16 cellular contexts compared by ENCODE assay signal in genomic region chr2:65016789-65017188, GRCh38. TPM values are rescaled to one million over a fixed set of nuclear protein-coding genes. Genes with fewer than 3 reads are reported as not detected.
DNase-seq lines count a peak whose midpoint lies in the region; ATAC-seq, FAIRE-seq and TF ChIP-seq lines count a peak whose summit lies in the region.
"Had no signal": no experiment of that assay in that cellular context is flagged by ENCODE, and none has a peak within 500 bp of the region (broad histone marks: within the 10 kb centered on the region; RNA-seq: fewer than 3 reads in every experiment).

No MANE protein-coding gene starts in this region.

- intact Hi-C loops in GM12878 (cut with micrococcal nuclease; ENCODE audit: unreplicated experiment): no loop called here

- no peak for DNase-seq in stimulated activated naive CD8-positive, alpha-beta T cell treated with anti-CD3 and anti-CD28 coated beads, Interleukin-15, amount 100 ng/mL, for 72 hours
- DNase-seq in GM12878 (ENCODE audit: low read depth, low spot score) (no peak), hepatocyte (ENCODE audit: low spot score) (no peak), HFFc6 (no peak), LoVo (ENCODE audit: low spot score) (no peak)
- DNase-seq: activated naive CD4-positive, alpha-beta T cell treated with anti-CD3 and anti-CD28 coated beads for 36 hours; NCI-H748 treated with DMSO at 0.1 percent for 48 hours; SW 1271; tibial artery had no signal

- RAD21 ChIA-PET in GM12878 (lab: Charles Lee; ENCODE audit: unreplicated experiment): interaction anchor here (1.0 to 2.3 kb wide), 7 partner anchors 9 to 99 kb away, joined by 3 to 14 read pairs (median 4); no protein-coding TSS in a partner anchor

- H3K4me3 ChIP-seq in GM12878: no peak overlapping the region
- no peak overlapping the region for H3K4me3 ChIP-seq in hepatocyte
- H3K4me3 ChIP-seq: tibial artery had no signal

- no peak for FAIRE-seq in GM12878 (lab: Jason Lieb, UNC)
- FAIRE-seq: bronchial epithelial cell, H54, RCC 7860 had no signal

- CTCF ChIA-PET in GM12878 (lab: Yijun Ruan, JAX): interaction anchor here (0.9 to 3.4 kb wide), 9 partner anchors 11 to 100 kb away, joined by 3 to 24 read pairs (median 7); no protein-coding TSS in a partner anchor

- H3K36me3 ChIP-seq in GM12878 (ENCODE audit: control insufficient read depth in 2 of 2, insufficient read depth in 2 of 2, low read length in 1 of 2): peaks cover 29 to 46% of the 10 kb centered on the region in 2 experiments
- no peaks in the 10 kb centered on the region for H3K36me3 ChIP-seq in hepatocyte (replicated peaks; ENCODE audit: insufficient read depth, low read depth)

- 0 out of 4 replicates have a peak, but pooled peaks of 1 of the 2 experiments have one; percentile 14 for TF ChIP-seq EP300 in GM12878 (IDR thresholded peaks at IDR 0.05; ENCODE audit: borderline replicate concordance in 1 of 2, control insufficient read depth in 1 of 2, low read depth in 2 of 2, low read length in 2 of 2)

- H3K4me1 Mint-ChIP-seq in stimulated activated naive CD8-positive, alpha-beta T cell treated with anti-CD3 and anti-CD28 coated beads, Interleukin-15, Interleukin-2, amounts not matched to agents 100 ng/mL and 50 ng/mL, for 24 hours (ENCODE audit: low read depth): peaks cover 9% of the 10 kb centered on the region
- no peaks in the 10 kb centered on the region for H3K4me1 Mint-ChIP-seq in stimulated activated naive CD8-positive, alpha-beta T cell treated with anti-CD3 and anti-CD28 coated beads, Interleukin-15, amount 100 ng/mL, for 72 hours
- H3K4me1 Mint-ChIP-seq in HFFc6 (ENCODE audit: low read depth): no peaks in the 10 kb centered on the region

- H2AFZ ChIP-seq in GM12878 (ENCODE audit: control insufficient read depth, low read depth, low read length) (no peak overlapping the region), hepatocyte (no peak overlapping the region)

- no peaks in the 10 kb centered on the region for H3K27me3 Mint-ChIP-seq in stimulated activated naive CD8-positive, alpha-beta T cell treated with anti-CD3 and anti-CD28 coated beads, Interleukin-15, Interleukin-2, amounts not matched to agents 100 ng/mL and 50 ng/mL, for 24 hours
- H3K27me3 Mint-ChIP-seq in stimulated activated naive CD8-positive, alpha-beta T cell treated with anti-CD3 and anti-CD28 coated beads, Interleukin-15, amount 100 ng/mL, for 72 hours: no peaks in the 10 kb centered on the region
- H3K27me3 Mint-ChIP-seq in HFFc6 (ENCODE audit: insufficient read depth): no peaks in the 10 kb centered on the region

- H3K9ac ChIP-seq in GM12878 (ENCODE audit: control insufficient read depth, insufficient read depth, low read length): no peak overlapping the region

- H3K4me1 ChIP-seq in GM12878 (ENCODE audit: control insufficient read depth, insufficient read depth, low read length): peaks cover 24% of the 10 kb centered on the region
- H3K4me1 ChIP-seq in hepatocyte (ENCODE audit: insufficient read depth): no peaks in the 10 kb centered on the region
- H3K4me1 ChIP-seq: tibial artery had no signal

- SMC1A ChIA-PET in GM12878 (lab: Charles Lee; ENCODE audit: uncharacterized antibody, unreplicated experiment): interaction anchor here (0.7 to 2.5 kb wide), 11 partner anchors 9 to 435 kb away, joined by 3 to 13 read pairs (median 4); partner anchors contain the start of gene SLC1A4

- peak overlapping the region; percentile 64 for H3K27ac Mint-ChIP-seq in stimulated activated naive CD8-positive, alpha-beta T cell treated with anti-CD3 and anti-CD28 coated beads, Interleukin-15, Interleukin-2, amounts not matched to agents 100 ng/mL and 50 ng/mL, for 24 hours
- H3K27ac Mint-ChIP-seq in stimulated activated naive CD8-positive, alpha-beta T cell treated with anti-CD3 and anti-CD28 coated beads, Interleukin-15, amount 100 ng/mL, for 72 hours: no peak overlapping the region
- no peak overlapping the region for H3K27ac Mint-ChIP-seq in HFFc6
- H3K27ac Mint-ChIP-seq: activated naive CD4-positive, alpha-beta T cell treated with anti-CD3 and anti-CD28 coated beads for 36 hours had no signal

- peaks cover 58% of the 10 kb centered on the region for H3K36me3 Mint-ChIP-seq in stimulated activated naive CD8-positive, alpha-beta T cell treated with anti-CD3 and anti-CD28 coated beads, Interleukin-15, Interleukin-2, amounts not matched to agents 100 ng/mL and 50 ng/mL, for 24 hours (ENCODE audit: low read depth)
- peaks cover 15% of the 10 kb centered on the region for H3K36me3 Mint-ChIP-seq in HFFc6 (ENCODE audit: low read depth)
- H3K36me3 Mint-ChIP-seq: WTC11 had no signal

- BruUV-seq in GM12878 (replicated peaks; lab: Mats Ljungman, UMichigan): no TSS peak

- TF ChIP-seq POLR2A in GM12878 (IDR thresholded peaks at IDR 0.05; ENCODE audit: low read depth, low read length): no peak

- no peak for TF ChIP-seq RAD21 in GM12878 (IDR thresholded peaks at IDR 0.05; ENCODE audit: insufficient read depth, low read depth, low read length)

- no peak for ATAC-seq in stimulated activated naive CD8-positive, alpha-beta T cell treated with anti-CD3 and anti-CD28 coated beads, Interleukin-15, amount 100 ng/mL, for 72 hours
- ATAC-seq in HG02642 (IDR thresholded peaks at IDR 0.05; ENCODE audit: poor library complexity, unreplicated experiment) (peak; percentile 64), GM12878 (peak; percentile 92), HG03571 (IDR thresholded peaks at IDR 0.05; ENCODE audit: unreplicated experiment) (no peak)

- no peaks in the 10 kb centered on the region for H3K9me3 Mint-ChIP-seq in stimulated activated naive CD8-positive, alpha-beta T cell treated with anti-CD3 and anti-CD28 coated beads, Interleukin-15, Interleukin-2, amounts not matched to agents 100 ng/mL and 50 ng/mL, for 24 hours
- no peaks in the 10 kb centered on the region for H3K9me3 Mint-ChIP-seq in stimulated activated naive CD8-positive, alpha-beta T cell treated with anti-CD3 and anti-CD28 coated beads, Interleukin-15, amount 100 ng/mL, for 72 hours
- no peaks in the 10 kb centered on the region for H3K9me3 Mint-ChIP-seq in HFFc6
- H3K9me3 Mint-ChIP-seq: activated naive CD4-positive, alpha-beta T cell treated with anti-CD3 and anti-CD28 coated beads for 36 hours; WTC11 had no signal

- H3K9me2 ChIP-seq in hepatocyte (replicated peaks; ENCODE audit: insufficient read depth): no peaks in the 10 kb centered on the region

- H3K4me2 ChIP-seq in GM12878 (ENCODE audit: control insufficient read depth, insufficient read depth) (no peak overlapping the region), hepatocyte (no peak overlapping the region)

- no peak overlapping the region for H3K4me3 Mint-ChIP-seq in stimulated activated naive CD8-positive, alpha-beta T cell treated with anti-CD3 and anti-CD28 coated beads, Interleukin-15, Interleukin-2, amounts not matched to agents 100 ng/mL and 50 ng/mL, for 24 hours
- no peak overlapping the region for H3K4me3 Mint-ChIP-seq in stimulated activated naive CD8-positive, alpha-beta T cell treated with anti-CD3 and anti-CD28 coated beads, Interleukin-15, amount 100 ng/mL, for 72 hours
- no peak overlapping the region for H3K4me3 Mint-ChIP-seq in HFFc6
- H3K4me3 Mint-ChIP-seq: activated naive CD4-positive, alpha-beta T cell treated with anti-CD3 and anti-CD28 coated beads for 36 hours; WTC11 had no signal

- TF ChIP-seq CTCF in GM12878 (IDR thresholded peaks at IDR 0.05 in 2 of 3, conservative IDR thresholded peaks at IDR 0.05 in 1 of 3; ENCODE audit: control insufficient read depth in 2 of 3, extremely low read depth in 1 of 3, insufficient read depth in 1 of 3, low read depth in 3 of 3, low read length in 3 of 3): no peak
- TF ChIP-seq CTCF in hepatocyte (IDR thresholded peaks at IDR 0.05; ENCODE audit: poor library complexity): no peak
- TF ChIP-seq CTCF in HFFc6 (IDR thresholded peaks at IDR 0.05): no peak

- no peaks in the 10 kb centered on the region for H4K20me1 ChIP-seq in GM12878 (ENCODE audit: control insufficient read depth, insufficient read depth)
- H4K20me1 ChIP-seq in hepatocyte (ENCODE audit: insufficient read depth, poor library complexity, severe bottlenecking): no peaks in the 10 kb centered on the region

- WGBS in GM12878 (ENCODE audit: insufficient coverage, insufficient replicate concordance, low lambda C conversion rate, missing lambda C conversion rate): 22% methylated on average over 6 of the region's 6 CpGs
- over 99% methylated on average over 6 of the region's 6 CpGs for WGBS in hepatocyte (ENCODE audit: low lambda C conversion rate, missing lambda C conversion rate)

- in situ Hi-C loops in GM12878 (cut with MboI): no loop called here

- H3K27ac ChIP-seq in GM12878 (ENCODE audit: control insufficient read depth, insufficient read depth): peak overlapping the region; percentile 38
- H3K27ac ChIP-seq in hepatocyte: no peak overlapping the region
- H3K27ac ChIP-seq: tibial artery had no signal

- H3K79me2 ChIP-seq in GM12878 (ENCODE audit: control insufficient read depth, insufficient read depth, low read length): no peaks in the 10 kb centered on the region
- no peaks in the 10 kb centered on the region for H3K79me2 ChIP-seq in hepatocyte

- POLR2A ChIA-PET in GM12878 (lab: Charles Lee): interaction anchor here (0.9 kb wide), 1 partner anchor 97 kb away, joined by 3 read pairs; no protein-coding TSS in a partner anchor

- H3K9me3 ChIP-seq in GM12878 (replicated peaks; ENCODE audit: control insufficient read depth, insufficient read depth, low read length): no peaks in the 10 kb centered on the region
- no peaks in the 10 kb centered on the region for H3K9me3 ChIP-seq in hepatocyte (ENCODE audit: low read depth)
- H3K9me3 ChIP-seq: tibial artery had no signal

- H3K27me3 ChIP-seq in GM12878 (replicated peaks in 1 of 2; ENCODE audit: control insufficient read depth in 2 of 2, insufficient read depth in 2 of 2, low read length in 1 of 2): no peaks in the 10 kb centered on the region
- H3K27me3 ChIP-seq in hepatocyte: no peaks in the 10 kb centered on the region
- H3K27me3 ChIP-seq: tibial artery had no signal

RNA-seq across cellular contexts. Expression of gene SLC1A4, which starts 27.6 kb away (rescaled TPM):
- total RNA-seq in GM12878 (2013; cell fraction: nucleolus; rRNA removed): 16.4 and 16.7 TPM in 2 replicates
- total RNA-seq in GM12878 (2014; rRNA removed): 35.8 and 37.0 TPM in 2 replicates
- 23.2 and 23.8 TPM in 2 replicates for total RNA-seq in GM12878 (2014; rRNA removed; fragmentation: Illumina TruSeq; extraction: Trizol)
- 43.2 and 43.4 TPM in 2 replicates for total RNA-seq in GM12878 (2021)
- 24.9 TPM for polyA plus RNA-seq in GM12878 (2011; ENCODE audit: low read depth)
- polyA plus RNA-seq in GM12878 (2011; rRNA removed): 20.3 and 26.9 TPM in 2 replicates
- polyA plus RNA-seq in GM12878 (2011; cell fraction: cytosol; rRNA removed): 27.0 and 29.7 TPM in 2 replicates
- polyA plus RNA-seq in GM12878 (2011; cell fraction: nucleus; rRNA removed): 30.5 and 33.0 TPM in 2 replicates
- 27.7 and 31.8 TPM in 2 replicates for polyA plus RNA-seq in GM12878 (2012)
- polyA plus RNA-seq in GM12878 (2014; fragmentation: Illumina TruSeq; extraction: Trizol): 27.4 TPM in 2 replicates
- 10 to 100 TPM; 10.8 to 13.9 TPM for polyA plus RNA-seq in GM12878 (2014; fragmentation: Nextera tagmentation; extraction: Ambion mirVana)
- polyA plus RNA-seq in GM12878 (2014; rRNA removed): 28.0 and 29.0 TPM in 2 replicates
- 10 to 100 TPM; 32.6 to 37.2 TPM for polyA plus RNA-seq in GM12878 (2016; fragmentation: Nextera tagmentation; extraction: Ambion mirVana)
- 49.4 and 72.0 TPM in 2 replicates for polyA minus RNA-seq in GM12878 (2011; rRNA and poly(A)+ RNA removed)
- 22.5 and 26.3 TPM in 2 replicates for polyA minus RNA-seq in GM12878 (2011; cell fraction: cytosol; rRNA and poly(A)+ RNA removed)
- polyA minus RNA-seq in GM12878 (2011; cell fraction: nucleus; rRNA and poly(A)+ RNA removed): 12.0 and 23.5 TPM in 2 replicates
- 17.8 and 23.0 TPM in 2 replicates for total RNA-seq in hepatocyte
- 11.8 and 14.2 TPM in 2 replicates for polyA plus RNA-seq in hepatocyte
- total RNA-seq in HFFc6 (2021; fragmentation: NEBNext Ultra II Directional; extraction: Animal tissue kit (Norgen Biotek cat#: 25700)): 10 to 100 TPM in 1 of 6 experiments, 1 to 10 TPM in 5; 7.2 to 10.3 (median 9.0) TPM

RNA-seq across cellular contexts. Expression of gene CEP68, which starts 39.4 kb away (rescaled TPM):
- 45.8 and 53.3 TPM in 2 replicates for total RNA-seq in GM12878 (2013; cell fraction: nucleolus; rRNA removed)
- 6.9 and 7.6 TPM in 2 replicates for total RNA-seq in GM12878 (2014; rRNA removed)
- total RNA-seq in GM12878 (2014; rRNA removed; fragmentation: Illumina TruSeq; extraction: Trizol): 7.2 and 7.8 TPM in 2 replicates
- total RNA-seq in GM12878 (2021): 10.8 and 11.1 TPM in 2 replicates
- 2.7 TPM for polyA plus RNA-seq in GM12878 (2011; ENCODE audit: low read depth)
- 6.2 and 6.5 TPM in 2 replicates for polyA plus RNA-seq in GM12878 (2011; rRNA removed)
- polyA plus RNA-seq in GM12878 (2011; cell fraction: cytosol; rRNA removed): 4.2 and 4.8 TPM in 2 replicates
- 8.9 and 9.9 TPM in 2 replicates for polyA plus RNA-seq in GM12878 (2011; cell fraction: nucleus; rRNA removed)
- polyA plus RNA-seq in GM12878 (2012): 4.8 and 6.5 TPM in 2 replicates
- polyA plus RNA-seq in GM12878 (2014; fragmentation: Illumina TruSeq; extraction: Trizol): 7.6 and 7.7 TPM in 2 replicates
- polyA plus RNA-seq in GM12878 (2014; fragmentation: Nextera tagmentation; extraction: Ambion mirVana): 1 to 10 TPM; 1.1 to 2.2 TPM
- polyA plus RNA-seq in GM12878 (2014; rRNA removed): 6.1 and 6.5 TPM in 2 replicates
- 10 to 100 TPM in 1 of 2 experiments, 1 to 10 TPM in 1; 9.7 to 11.1 TPM for polyA plus RNA-seq in GM12878 (2016; fragmentation: Nextera tagmentation; extraction: Ambion mirVana)
- 8.5 and 13.7 TPM in 2 replicates for polyA minus RNA-seq in GM12878 (2011; rRNA and poly(A)+ RNA removed)
- 2.7 and 4.9 TPM in 2 replicates for polyA minus RNA-seq in GM12878 (2011; cell fraction: cytosol; rRNA and poly(A)+ RNA removed)
- 8.3 and 10.1 TPM in 2 replicates for polyA minus RNA-seq in GM12878 (2011; cell fraction: nucleus; rRNA and poly(A)+ RNA removed)
- total RNA-seq in hepatocyte: 7.6 and 8.2 TPM in 2 replicates
- 9.4 and 9.8 TPM in 2 replicates for polyA plus RNA-seq in hepatocyte
- total RNA-seq in HFFc6 (2021; fragmentation: NEBNext Ultra II Directional; extraction: Animal tissue kit (Norgen Biotek cat#: 25700)): 1 to 10 TPM; 5.7 to 9.7 (median 7.1) TPM

Comparison
In these comparisons a context has a peak if more than half of its experiments do, and no peak if none do; other contexts are left out.
1. ATAC-seq: peak in HG02642 (single experiment) and GM12878 (single experiment); none in stimulated activated naive CD8-positive, alpha-beta T cell treated with anti-CD3 and anti-CD28 coated beads, Interleukin-15, amount 100 ng/mL, for 72 hours (single experiment) and HG03571 (single experiment).